Comparison of ENCODE assay signal across 9 cellular contexts in the genomic region with DNA sequence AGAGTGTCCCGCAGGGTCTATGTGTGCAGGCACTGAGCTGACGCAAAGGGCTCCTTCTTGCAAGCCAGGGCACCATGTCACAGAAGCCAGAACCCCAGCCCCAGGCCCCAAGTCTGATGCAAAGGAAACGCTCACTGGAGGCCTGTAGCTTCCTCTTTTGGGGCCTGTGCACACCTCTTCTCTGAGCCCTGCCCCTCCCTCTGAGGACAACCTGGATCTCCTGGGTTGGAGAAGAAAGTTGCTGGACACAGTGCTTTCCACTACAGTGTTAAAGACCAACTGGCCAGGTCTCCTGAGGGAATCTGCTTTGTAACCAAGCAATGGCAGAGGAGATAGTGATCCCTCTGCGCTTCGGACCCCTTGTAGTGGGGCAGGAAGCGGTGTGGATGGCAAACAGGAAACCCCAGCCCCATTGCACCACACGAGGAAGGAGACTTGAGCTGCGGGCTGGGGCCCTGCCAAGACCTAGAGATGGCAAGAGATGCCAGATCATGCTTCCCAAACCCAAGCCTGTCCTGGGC. TPM values are rescaled to one million over a fixed set of nuclear protein-coding genes. Genes with fewer than 3 reads are reported as not detected.
DNase-seq lines count a peak whose midpoint lies in the region; ATAC-seq and TF ChIP-seq lines count a peak whose summit lies in the region.
"Had no signal": no experiment of that assay in that cellular context is flagged by ENCODE, and none has a peak within 500 bp of the region (broad histone marks: within the 10 kb centered on the region; RNA-seq: fewer than 3 reads in every experiment).

No MANE protein-coding gene starts in this region.

- no peak overlapping the region for H3K4me3 ChIP-seq in lower leg skin (ENCODE audit: low read depth, poor library complexity, severe bottlenecking)
- H3K4me3 ChIP-seq in aorta (ENCODE audit: low read length in 2 of 2) = no peak overlapping the region
- H3K4me3 ChIP-seq in mesenchymal stem cell (ENCODE audit: insufficient read depth in 1 of 2, low read depth in 1 of 2, low read length in 2 of 2) = no peak overlapping the region
- H3K4me3 ChIP-seq: A549 had no signal

- TF ChIP-seq CTCF in lower leg skin (IDR thresholded peaks at IDR 0.05) = no peak
- no peak for TF ChIP-seq CTCF in H9 (conservative IDR thresholded peaks at IDR 0.05)

- no peak overlapping the region for H3T11ph ChIP-seq in H9 (ENCODE audit: low read length)

- peak; percentile 40 for ATAC-seq in aorta (ENCODE audit: low FRiP score)
- ATAC-seq: A549 had no signal

- H3K14ac ChIP-seq in H9 (ENCODE audit: insufficient read depth, low read length) (no peak overlapping the region), mesenchymal stem cell (ENCODE audit: low read length in 2 of 2) (no peak overlapping the region)

- no peak overlapping the region for H2BK20ac ChIP-seq in H9 (ENCODE audit: low read depth, low read length, poor library complexity, severe bottlenecking)

- H3K27me3 ChIP-seq in aorta (ENCODE audit: control insufficient read depth in 1 of 2, insufficient read depth in 2 of 2, low read length in 1 of 2) (no peaks in the 10 kb centered on the region), H9 (ENCODE audit: insufficient read depth, low read length) (no peaks in the 10 kb centered on the region), mesenchymal stem cell (ENCODE audit: control insufficient read depth in 1 of 2, insufficient read depth in 1 of 2, low read length in 2 of 2) (peaks cover 5 to 33% of the 10 kb centered on the region in 2 experiments)

- H3K9ac ChIP-seq in H9 (ENCODE audit: extremely low read depth, insufficient read length, low read length) (no peak overlapping the region), mesenchymal stem cell (ENCODE audit: low read length) (no peak overlapping the region)

- no peaks in the 10 kb centered on the region for H4K20me1 ChIP-seq in H9 (ENCODE audit: control insufficient read depth, insufficient read depth, insufficient read length)

- peak; percentile 51 for DNase-seq in stimulated activated CD4-positive, alpha-beta T cell treated with anti-CD3 and anti-CD28 coated beads, Interleukin-15, amount 100 ng/mL, for 24 hours
- no peak for DNase-seq in stimulated activated CD4-positive, alpha-beta T cell treated with anti-CD3 and anti-CD28 coated beads, Interleukin-2, amount 100 ng/mL, for 48 hours
- peak; percentile 59 for DNase-seq in activated T-helper 2 cell treated with anti-CD3 and anti-CD28 coated beads, Interferon-gamma antibody, Interleukin-2, Interleukin-4, amounts not matched to agents 10 μg/mL and 5 μg/mL and 100 μg/mL, durations not matched to agents 14 hours and 24 hours and 36 hours (ENCODE audit: low spot score)
- DNase-seq in lower leg skin (ENCODE audit: low spot score in 2 of 2) (peak; percentile 71 to 94), aorta (peak in 1 of 2 donors; percentile 89), H9 (no peak), COR-L47 (lab: John Stamatoyannopoulos, UW) (no peak), mesenchymal stem cell (no peak)

- no peaks in the 10 kb centered on the region for H3K23me2 ChIP-seq in H9 (ENCODE audit: insufficient read length, low read depth, low read length, poor library complexity, severe bottlenecking)

- H3K4me2 ChIP-seq in H9 (ENCODE audit: insufficient read depth, insufficient read length, low read length) (no peak overlapping the region), mesenchymal stem cell (ENCODE audit: low read length, poor library complexity, severe bottlenecking) (no peak overlapping the region)
- H3K4me2 ChIP-seq: A549 had no signal

- H3K27ac ChIP-seq in aorta (ENCODE audit: low read depth in 1 of 2, low read length in 2 of 2) (no peak overlapping the region), H9 (ENCODE audit: insufficient read length, low read depth, low read length) (no peak overlapping the region), mesenchymal stem cell (ENCODE audit: low read length, poor library complexity, severe bottlenecking) (no peak overlapping the region)
- H3K27ac ChIP-seq: A549 had no signal

- no peak overlapping the region for H4K5ac ChIP-seq in H9 (ENCODE audit: insufficient read length, low read depth, low read length)

- no peaks in the 10 kb centered on the region for H3K9me3 Mint-ChIP-seq in activated T-helper 2 cell treated with anti-CD3 and anti-CD28 coated beads, Interferon-gamma antibody, Interleukin-2, Interleukin-4, amounts not matched to agents 10 μg/mL and 5 μg/mL and 100 μg/mL, durations not matched to agents 14 hours and 24 hours and 36 hours
- no peaks in the 10 kb centered on the region; a peak in 1 of 5 replicates for H3K9me3 Mint-ChIP-seq in H9

- H3K4me1 ChIP-seq in aorta (ENCODE audit: control insufficient read depth in 1 of 2, insufficient read depth in 2 of 2, low read length in 2 of 2) = no peaks in the 10 kb centered on the region
- no peaks in the 10 kb centered on the region; the same call in 1 of the 2 replicates for H3K4me1 ChIP-seq in H9 (ENCODE audit: insufficient read depth, low read length)
- H3K4me1 ChIP-seq in mesenchymal stem cell (ENCODE audit: control insufficient read depth, insufficient read depth, low read depth, low read length) = peaks cover 18% of the 10 kb centered on the region

- H2BK5ac ChIP-seq in H9 (ENCODE audit: insufficient read length, low read length) (no peak overlapping the region), mesenchymal stem cell (ENCODE audit: low read depth, low read length, poor library complexity, severe bottlenecking) (no peak overlapping the region)

- no peak overlapping the region for H2AK5ac ChIP-seq in H9 (ENCODE audit: insufficient read length, low read length)
- no peak overlapping the region for H2AK5ac ChIP-seq in mesenchymal stem cell (ENCODE audit: low read length, severe bottlenecking)

- H2BK120ac ChIP-seq in H9 (ENCODE audit: low read depth, low read length, poor library complexity, severe bottlenecking) (no peak overlapping the region), mesenchymal stem cell (ENCODE audit: low read depth, low read length) (no peak overlapping the region)

- H2AFZ ChIP-seq in H9 (ENCODE audit: low read length) = no peak overlapping the region
- H2AFZ ChIP-seq in mesenchymal stem cell (ENCODE audit: low read depth, low read length) = no peak overlapping the region

- no peaks in the 10 kb centered on the region for H3K9me3 ChIP-seq in aorta (ENCODE audit: control insufficient read depth, low read length)
- H3K9me3 ChIP-seq in H9 (ENCODE audit: control insufficient read depth, low read depth, low read length) = no peaks in the 10 kb centered on the region
- no peaks in the 10 kb centered on the region for H3K9me3 ChIP-seq in mesenchymal stem cell (ENCODE audit: control insufficient read depth, low read length)
- H3K9me3 ChIP-seq: A549 had no signal

- no peaks in the 10 kb centered on the region for H3K27me3 Mint-ChIP-seq in activated T-helper 2 cell treated with anti-CD3 and anti-CD28 coated beads, Interferon-gamma antibody, Interleukin-2, Interleukin-4, amounts not matched to agents 10 μg/mL and 5 μg/mL and 100 μg/mL, durations not matched to agents 14 hours and 24 hours and 36 hours (ENCODE audit: low read depth)
- H3K27me3 Mint-ChIP-seq in H9 (ENCODE audit: low read depth) = no peaks in the 10 kb centered on the region

- H4K91ac ChIP-seq in H9 (ENCODE audit: insufficient read length, low read depth, low read length) (no peak overlapping the region), mesenchymal stem cell (ENCODE audit: low read length) (no peak overlapping the region)

- peak overlapping the region; percentile 83 for H3K4me3 Mint-ChIP-seq in activated T-helper 2 cell treated with anti-CD3 and anti-CD28 coated beads, Interferon-gamma antibody, Interleukin-2, Interleukin-4, amounts not matched to agents 10 μg/mL and 5 μg/mL and 100 μg/mL, durations not matched to agents 14 hours and 24 hours and 36 hours (ENCODE audit: low read depth)
- H3K4me3 Mint-ChIP-seq in H9 = no peak overlapping the region

- WGBS in lower leg skin, 2 donors = 66 to 77% methylated on average over 8 of the region's 8 CpGs
- WGBS in aorta, 2 donors = 82 to 84% methylated on average over 8 of the region's 8 CpGs
- no CpG with 5 or more reads among the region's 8 CpGs for WGBS in H9 (ENCODE audit: extremely low coverage, insufficient read length, low lambda C conversion rate)
- 85% methylated on average over 8 of the region's 8 CpGs for WGBS in mesenchymal stem cell

- H4K8ac ChIP-seq in H9 (replicated peaks; ENCODE audit: insufficient read length, low read depth, low read length) (no peak overlapping the region), mesenchymal stem cell (ENCODE audit: low read length) (no peak overlapping the region)

- H3K18ac ChIP-seq in H9 (ENCODE audit: insufficient read length, low read depth, low read length) = no peak overlapping the region
- H3K18ac ChIP-seq in mesenchymal stem cell (ENCODE audit: low read depth in 1 of 2, low read length in 2 of 2) = no peak overlapping the region

- peaks cover 29% of the 10 kb centered on the region for H3K36me3 Mint-ChIP-seq in activated T-helper 2 cell treated with anti-CD3 and anti-CD28 coated beads, Interferon-gamma antibody, Interleukin-2, Interleukin-4, amounts not matched to agents 10 μg/mL and 5 μg/mL and 100 μg/mL, durations not matched to agents 14 hours and 24 hours and 36 hours (ENCODE audit: low read depth)
- H3K36me3 Mint-ChIP-seq in H9 (ENCODE audit: insufficient read depth in 1 of 3, low read depth in 3 of 3) = peaks cover 0 to 4% (median 0%) of the 10 kb centered on the region in 3 experiments; a peak in 2 of 7 replicates

- peak overlapping the region; percentile 97 for H3K27ac Mint-ChIP-seq in activated T-helper 2 cell treated with anti-CD3 and anti-CD28 coated beads, Interferon-gamma antibody, Interleukin-2, Interleukin-4, amounts not matched to agents 10 μg/mL and 5 μg/mL and 100 μg/mL, durations not matched to agents 14 hours and 24 hours and 36 hours
- no peak overlapping the region for H3K27ac Mint-ChIP-seq in H9

- H2BK15ac ChIP-seq in H9 (ENCODE audit: low read depth, low read length) (no peak overlapping the region), mesenchymal stem cell (ENCODE audit: low read depth, poor library complexity, severe bottlenecking) (no peak overlapping the region)

- no peak overlapping the region for H3K4ac ChIP-seq in H9 (ENCODE audit: low read depth, low read length)
- no peak overlapping the region for H3K4ac ChIP-seq in mesenchymal stem cell (ENCODE audit: low read depth in 1 of 2, low read length in 2 of 2)

- no peaks in the 10 kb centered on the region for H3K36me3 ChIP-seq in aorta (ENCODE audit: control insufficient read depth in 1 of 2, insufficient read depth in 2 of 2, low read length in 1 of 2)
- no peaks in the 10 kb centered on the region for H3K36me3 ChIP-seq in mesenchymal stem cell (ENCODE audit: control insufficient read depth in 1 of 2, insufficient read depth in 2 of 2, low read depth in 1 of 2, low read length in 2 of 2)

- H3K23ac ChIP-seq in H9 (ENCODE audit: insufficient read length, low read depth, low read length) (no peak overlapping the region), mesenchymal stem cell (ENCODE audit: low read length in 2 of 2) (no peak overlapping the region)

- peaks cover 58% of the 10 kb centered on the region for H3K4me1 Mint-ChIP-seq in activated T-helper 2 cell treated with anti-CD3 and anti-CD28 coated beads, Interferon-gamma antibody, Interleukin-2, Interleukin-4, amounts not matched to agents 10 μg/mL and 5 μg/mL and 100 μg/mL, durations not matched to agents 14 hours and 24 hours and 36 hours (ENCODE audit: low read depth)
- peaks cover 25 to 34% of the 10 kb centered on the region in 2 experiments for H3K4me1 Mint-ChIP-seq in H9

- no peaks in the 10 kb centered on the region for H3K79me1 ChIP-seq in H9 (ENCODE audit: insufficient read depth, low read depth, low read length, poor library complexity, severe bottlenecking)
- no peaks in the 10 kb centered on the region for H3K79me1 ChIP-seq in mesenchymal stem cell (replicated peaks; ENCODE audit: low read length, poor library complexity, severe bottlenecking)

- TF ChIP-seq POLR2A in lower leg skin (IDR thresholded peaks at IDR 0.05) = no peak

- no peaks in the 10 kb centered on the region for H3K79me2 ChIP-seq in H9 (ENCODE audit: insufficient read depth, low read length)

- intact Hi-C loops in activated T-helper 2 cell treated with anti-CD3 and anti-CD28 coated beads, Interferon-gamma antibody, Interleukin-2, Interleukin-4, amounts not matched to agents 10 μg/mL and 5 μg/mL and 100 μg/mL, durations not matched to agents 14 hours and 24 hours and 36 hours (cut with micrococcal nuclease) = loop anchor here (2.0 to 5.0 kb wide), 2 partner anchors 15 to 306 kb away; a partner anchor contains a TSS
- intact Hi-C loops in lower leg skin (cut with DNase I; ENCODE audit: low total_unique reads) (no loop called here), aorta (cut with DNase I) (no loop called here)

- H2BK12ac ChIP-seq in H9 (ENCODE audit: insufficient read length, low read depth, low read length) (no peak overlapping the region), mesenchymal stem cell (ENCODE audit: low read length in 2 of 2) (no peak overlapping the region)

- H3K56ac ChIP-seq in H9 (ENCODE audit: insufficient read length, low read depth, low read length) = no peak overlapping the region

RNA-seq across cellular contexts. Expression of a gene that starts 11.7 kb away (rescaled TPM):
- total RNA-seq in activated T-helper 2 cell treated with anti-CD3 and anti-CD28 coated beads, Interferon-gamma antibody, Interleukin-2, Interleukin-4, amounts not matched to agents 10 μg/mL and 5 μg/mL and 100 μg/mL, durations not matched to agents 14 hours and 24 hours and 36 hours = 40.1 and 40.4 TPM in 2 replicates
- 1 to 10 TPM; 2.9 to 6.7 (median 3.8) TPM for total RNA-seq in lower leg skin
- 10 to 100 TPM; 17.6 to 35.4 TPM for total RNA-seq in aorta
- 10 to 100 TPM in 1 of 2 donors, 1 to 10 TPM in 1; 9.9 to 19.4 TPM for polyA plus RNA-seq in aorta
- 4.3 and 4.8 TPM in 2 replicates for total RNA-seq in H9 (2021)
- polyA plus RNA-seq in mesenchymal stem cell (2013, experiment 1 of 2) = 0.19 TPM
- 0.19 TPM for polyA plus RNA-seq in mesenchymal stem cell (2013, experiment 2 of 2)

Comparison
In these comparisons a context has a peak if more than half of its experiments do, and no peak if none do; other contexts are left out.
1. DNase-seq: peak in stimulated activated CD4-positive, alpha-beta T cell treated with anti-CD3 and anti-CD28 coated beads, Interleukin-15, amount 100 ng/mL, for 24 hours (single experiment), activated T-helper 2 cell treated with anti-CD3 and anti-CD28 coated beads, Interferon-gamma antibody, Interleukin-2, Interleukin-4, amounts not matched to agents 10 μg/mL and 5 μg/mL and 100 μg/mL, durations not matched to agents 14 hours and 24 hours and 36 hours (single experiment) and lower leg skin (2 of 2); none in stimulated activated CD4-positive, alpha-beta T cell treated with anti-CD3 and anti-CD28 coated beads, Interleukin-2, amount 100 ng/mL, for 48 hours (0 of 2), H9 (single experiment), COR-L47 (single experiment) and mesenchymal stem cell (single experiment).